In the genomic region with DNA sequence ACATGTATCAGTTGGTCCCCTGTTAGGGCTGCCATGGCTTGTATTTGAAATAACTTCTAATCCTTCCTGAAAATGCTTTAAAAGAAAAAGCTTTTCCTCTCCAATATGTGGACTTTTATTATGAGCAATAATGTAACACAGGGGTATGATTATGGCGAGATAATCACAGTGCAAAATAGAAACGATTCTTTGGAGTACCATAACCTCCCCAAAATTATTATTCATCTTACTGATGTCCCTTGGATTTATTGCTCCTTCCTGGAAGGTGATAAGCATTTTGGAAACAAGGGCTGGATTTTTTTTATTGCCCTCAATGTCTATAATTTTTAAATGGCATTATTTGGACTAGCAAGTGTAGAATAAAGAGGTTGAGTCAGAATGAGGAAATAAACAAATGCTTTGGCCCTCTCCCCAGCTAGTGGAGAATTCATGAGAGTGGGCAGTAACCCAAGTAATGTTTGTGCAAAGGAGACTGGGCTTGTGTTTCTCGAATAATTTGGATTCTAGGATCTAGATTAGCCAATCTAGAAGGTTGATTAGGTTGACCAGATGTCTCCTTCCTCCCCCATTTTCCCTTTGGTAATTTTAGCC, we compare ENCODE assay signal across 19 cellular contexts.
"Had no signal": no experiment of that assay in that cellular context is flagged by ENCODE, and none has a peak within 500 bp of the region (broad histone marks: within the 10 kb centered on the region; RNA-seq: fewer than 3 reads in every experiment).

No MANE protein-coding gene starts in this region.

- H3K27me3 ChIP-seq: colonic mucosa, gastrocnemius medialis, heart left ventricle, sigmoid colon, spleen, thyroid gland had no signal

- ATAC-seq: activated CD4-positive, CD25-positive, alpha-beta regulatory T cell treated with anti-CD3 and anti-CD28 coated beads, Interleukin-2, amount 50 U/mL, for 24 hours; activated CD8-positive, alpha-beta T cell treated with anti-CD3 and anti-CD28 coated beads, Interleukin-2, amount 10 ng/mL, durations not matched to agents 7 days and 5 days; esophagus mucosa; gastrocnemius medialis; heart left ventricle; natural killer cell; stimulated activated memory B cell treated with anti-CD40 and anti-IgM and Interleukin-4, amounts not matched to agents 10 μg/mL and 1 μg/mL and 100 μg/mL, for 72 hours had no signal

- H3K27ac ChIP-seq: colonic mucosa, gastrocnemius medialis, parathyroid adenoma, spleen, thyroid gland had no signal

- H3K9me3 ChIP-seq: colonic mucosa, gastrocnemius medialis, heart left ventricle, sigmoid colon, spleen, thyroid gland had no signal

- H3K4me1 ChIP-seq: colonic mucosa, gastrocnemius medialis, heart left ventricle, parathyroid adenoma, spleen, thyroid gland had no signal

- H3K4me3 Mint-ChIP-seq: activated CD4-positive, alpha-beta T cell treated with anti-CD3 and anti-CD28 coated beads, Interleukin-2, amount 10 ng/mL, durations not matched to agents 7 days and 5 days; activated CD8-positive, alpha-beta T cell treated with anti-CD3 and anti-CD28 coated beads, Interleukin-2, amount 10 ng/mL, durations not matched to agents 7 days and 5 days; activated naive CD4-positive, alpha-beta T cell treated with anti-CD3 and anti-CD28 coated beads for 36 hours; activated T-cell treated with anti-CD3 and anti-CD28 coated beads, Interleukin-2, amount 50 U/mL, for 24 hours; central memory CD8-positive, alpha-beta T cell; natural killer cell; stimulated activated memory B cell treated with anti-CD40 and anti-IgM and Interleukin-4, amounts not matched to agents 10 μg/mL and 1 μg/mL and 100 μg/mL, for 72 hours had no signal

- H3K9me3 Mint-ChIP-seq: activated CD4-positive, alpha-beta T cell treated with anti-CD3 and anti-CD28 coated beads, Interleukin-2, amount 10 ng/mL, durations not matched to agents 7 days and 5 days; activated naive CD4-positive, alpha-beta T cell treated with anti-CD3 and anti-CD28 coated beads for 36 hours; activated T-cell treated with anti-CD3 and anti-CD28 coated beads, Interleukin-2, amount 50 U/mL, for 24 hours; central memory CD8-positive, alpha-beta T cell; natural killer cell had no signal

- H3K36me3 ChIP-seq: colonic mucosa, gastrocnemius medialis, heart left ventricle, sigmoid colon, spleen, thyroid gland had no signal

- H3K36me3 Mint-ChIP-seq: natural killer cell; stimulated activated memory B cell treated with anti-CD40 and anti-IgM and Interleukin-4, amounts not matched to agents 10 μg/mL and 1 μg/mL and 100 μg/mL, for 72 hours had no signal

- H3K27me3 Mint-ChIP-seq: central memory CD8-positive, alpha-beta T cell; stimulated activated memory B cell treated with anti-CD40 and anti-IgM and Interleukin-4, amounts not matched to agents 10 μg/mL and 1 μg/mL and 100 μg/mL, for 72 hours had no signal

- H3K4me1 Mint-ChIP-seq: activated CD4-positive, alpha-beta T cell treated with anti-CD3 and anti-CD28 coated beads, Interleukin-2, amount 10 ng/mL, durations not matched to agents 7 days and 5 days; central memory CD8-positive, alpha-beta T cell; natural killer cell; stimulated activated memory B cell treated with anti-CD40 and anti-IgM and Interleukin-4, amounts not matched to agents 10 μg/mL and 1 μg/mL and 100 μg/mL, for 72 hours had no signal

- H3K27ac Mint-ChIP-seq: activated CD4-positive, alpha-beta T cell treated with anti-CD3 and anti-CD28 coated beads, Interleukin-2, amount 10 ng/mL, durations not matched to agents 7 days and 5 days; activated CD8-positive, alpha-beta T cell treated with anti-CD3 and anti-CD28 coated beads, Interleukin-2, amount 10 ng/mL, durations not matched to agents 7 days and 5 days; activated naive CD4-positive, alpha-beta T cell treated with anti-CD3 and anti-CD28 coated beads for 36 hours; activated T-cell treated with anti-CD3 and anti-CD28 coated beads, Interleukin-2, amount 50 U/mL, for 24 hours; natural killer cell; stimulated activated memory B cell treated with anti-CD40 and anti-IgM and Interleukin-4, amounts not matched to agents 10 μg/mL and 1 μg/mL and 100 μg/mL, for 72 hours had no signal

- DNase-seq: activated CD4-positive, alpha-beta T cell treated with anti-CD3 and anti-CD28 coated beads, Interleukin-2, amount 10 ng/mL, durations not matched to agents 7 days and 5 days; activated CD8-positive, alpha-beta T cell treated with anti-CD3 and anti-CD28 coated beads, Interleukin-2, amount 10 ng/mL, durations not matched to agents 7 days and 5 days; activated naive CD4-positive, alpha-beta T cell treated with anti-CD3 and anti-CD28 coated beads for 36 hours; activated T-cell treated with anti-CD3 and anti-CD28 coated beads, Interleukin-2, amount 50 U/mL, for 24 hours; colonic mucosa; gastrocnemius medialis; heart left ventricle; kidney glomerular epithelial cell; natural killer cell; sigmoid colon; spleen; stimulated activated CD4-positive, alpha-beta T cell treated with anti-CD3 and anti-CD28 coated beads, Interleukin-4, amount 100 ng/mL, for 4 hours; T1000; thyroid gland had no signal

- H3K4me3 ChIP-seq: colonic mucosa, gastrocnemius medialis, heart left ventricle, sigmoid colon, spleen, thyroid gland had no signal
